Comparison of ENCODE assay signal across 8 cellular contexts in genomic region chrX:44314259-44314734, GRCh38. TPM values are rescaled to one million over a fixed set of nuclear protein-coding genes. Genes with fewer than 3 reads are reported as not detected.
DNase-seq lines count a peak whose midpoint lies in the region; ATAC-seq and TF ChIP-seq lines count a peak whose summit lies in the region.

No MANE protein-coding gene starts in this region.

- peak; percentile 51 for DNase-seq in ELF-1 (ENCODE audit: low read depth, low spot score)
- peak; percentile 13 for DNase-seq in NAMALWA (ENCODE audit: low spot score)
- peak; percentile 42 for DNase-seq in dermis blood vessel endothelial cell
- no peak for DNase-seq in natural killer cell treated with Interleukin-12 subunit alpha and Interleukin-12 subunit beta and Interleukin-15 and Interleukin-18, amount 100 ng/mL, for 72 hours (ENCODE audit: low spot score)
- no peak for DNase-seq in epidermal melanocyte (ENCODE audit: insufficient read length, low spot score)
- DNase-seq in GM20000 (ENCODE audit: low spot score): no peak
- no peak for DNase-seq in putamen (ENCODE audit: low spot score)
- no peak for DNase-seq in HK-2 (ENCODE audit: unreplicated experiment)

- H3K4me3 Mint-ChIP-seq in natural killer cell treated with Interleukin-12 subunit alpha and Interleukin-12 subunit beta and Interleukin-15 and Interleukin-18, amount 100 ng/mL, for 72 hours: peak overlapping the region; percentile 38

- no peak for TF ChIP-seq CTCF in GM20000 (IDR thresholded peaks at IDR 0.05; ENCODE audit: extremely low read depth, missing control alignments)

- H3K4me1 Mint-ChIP-seq in natural killer cell treated with Interleukin-12 subunit alpha and Interleukin-12 subunit beta and Interleukin-15 and Interleukin-18, amount 100 ng/mL, for 72 hours (ENCODE audit: low read depth in 2 of 2): peaks cover 22 to 24% of the 10 kb centered on the region in 2 donors

- no peaks in the 10 kb centered on the region for H3K36me3 Mint-ChIP-seq in natural killer cell treated with Interleukin-12 subunit alpha and Interleukin-12 subunit beta and Interleukin-15 and Interleukin-18, amount 100 ng/mL, for 72 hours

- H3K27me3 Mint-ChIP-seq in natural killer cell treated with Interleukin-12 subunit alpha and Interleukin-12 subunit beta and Interleukin-15 and Interleukin-18, amount 100 ng/mL, for 72 hours: peaks cover 0 to 3% of the 10 kb centered on the region in 2 donors

- peak; percentile 62 to 76 for ATAC-seq in natural killer cell treated with Interleukin-12 subunit alpha and Interleukin-12 subunit beta and Interleukin-15 and Interleukin-18, amount 100 ng/mL, for 72 hours

- peak overlapping the region; percentile 49 to 67 for H3K27ac Mint-ChIP-seq in natural killer cell treated with Interleukin-12 subunit alpha and Interleukin-12 subunit beta and Interleukin-15 and Interleukin-18, amount 100 ng/mL, for 72 hours

- peaks cover 3% of the 10 kb centered on the region for H3K9me3 Mint-ChIP-seq in natural killer cell treated with Interleukin-12 subunit alpha and Interleukin-12 subunit beta and Interleukin-15 and Interleukin-18, amount 100 ng/mL, for 72 hours

RNA-seq across cellular contexts. Expression of gene EFHC2, which starts 29.2 kb away (rescaled TPM):
- total RNA-seq in dermis blood vessel endothelial cell: 0.05 TPM in 1 of 2 replicates, not detected in the other
- under 1 TPM; 0.55 to 0.73 TPM for total RNA-seq in natural killer cell treated with Interleukin-12 subunit alpha and Interleukin-12 subunit beta and Interleukin-15 and Interleukin-18, amount 100 ng/mL, for 72 hours

Comparison
In these comparisons a context has a peak if more than half of its experiments do, and no peak if none do; other contexts are left out.
1. DNase-seq: peak in ELF-1 (single experiment), NAMALWA (single experiment) and dermis blood vessel endothelial cell (single experiment); none in natural killer cell treated with Interleukin-12 subunit alpha and Interleukin-12 subunit beta and Interleukin-15 and Interleukin-18, amount 100 ng/mL, for 72 hours (single experiment), epidermal melanocyte (single experiment), GM20000 (single experiment), putamen (single experiment) and HK-2 (single experiment).